In the genomic region with DNA sequence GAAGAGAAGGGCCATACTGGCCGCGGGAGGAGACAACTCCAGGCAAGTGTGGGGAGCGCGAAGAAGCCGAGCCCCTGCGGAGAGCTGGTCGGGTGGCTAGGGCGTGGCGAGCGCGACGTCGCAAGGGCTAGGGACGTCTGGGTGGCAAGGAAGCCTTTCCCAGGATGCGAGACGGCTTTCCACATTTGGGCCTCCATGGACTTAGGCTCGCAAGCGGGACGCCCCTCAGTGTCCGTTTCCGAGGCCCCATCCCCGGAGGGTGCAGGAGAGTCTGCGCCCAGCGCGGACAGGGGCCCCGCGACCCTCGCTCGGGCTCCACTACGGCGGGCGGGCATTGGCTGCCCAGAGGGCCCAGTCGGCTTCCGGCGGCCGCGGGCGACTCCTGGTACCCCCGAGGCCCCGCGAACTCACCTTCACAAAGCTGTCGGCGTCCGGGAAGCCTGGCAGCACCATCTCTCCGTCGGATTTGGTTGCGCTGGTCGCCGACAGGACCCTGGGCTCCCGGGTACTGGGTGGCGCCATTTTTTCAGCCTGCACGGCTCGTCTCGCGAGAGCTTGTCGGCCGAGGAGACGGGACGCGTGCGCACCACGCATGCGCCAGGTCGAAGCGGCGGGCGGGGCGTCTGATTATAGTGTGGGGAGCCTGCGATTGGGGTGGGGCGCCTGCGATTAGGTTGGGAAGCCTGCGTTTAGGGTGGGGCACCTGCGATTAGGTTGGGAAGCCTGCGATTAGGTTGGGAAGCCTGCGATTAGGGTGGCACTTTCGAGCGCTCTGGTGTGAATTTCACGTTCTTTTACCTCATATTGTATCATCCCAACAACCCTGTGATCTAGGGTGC, we compare ENCODE assay signal across 8 cellular contexts. TPM values are rescaled to one million over a fixed set of nuclear protein-coding genes. Genes with fewer than 3 reads are reported as not detected.
DNase-seq lines count a peak whose midpoint lies in the region; ATAC-seq and TF ChIP-seq lines count a peak whose summit lies in the region.

A gene (minus strand): TSS at position 560 of the 839 bp plus-strand sequence. CDS start 38 bp downstream, at position 522.

- peak within 1 kb of the TSS; percentile 94 for H3K4me2 ChIP-seq in GM23338

- no peaks in the 10 kb centered on the region for H3K9me2 ChIP-seq in GM23338 (ENCODE audit: insufficient read depth)

- peak within 1 kb of the TSS; percentile 95 for H2AFZ ChIP-seq in GM23338

- H3K27me3 Mint-ChIP-seq in GM23338 (ENCODE audit: insufficient read depth, low read depth, poor library complexity), result peaks cover 1% of the 10 kb centered on the region
- no peaks in the 10 kb centered on the region for H3K27me3 Mint-ChIP-seq in activated T-helper 2 cell treated with anti-CD3 and anti-CD28 coated beads, Interferon-gamma antibody, Interleukin-2, Interleukin-4, amounts not matched to agents 10 μg/mL and 5 μg/mL and 100 μg/mL, durations not matched to agents 14 hours and 24 hours and 36 hours (ENCODE audit: low read depth)
- no peaks in the 10 kb centered on the region for H3K27me3 Mint-ChIP-seq in naive thymus-derived CD8-positive, alpha-beta T cell
- no peaks in the 10 kb centered on the region for H3K27me3 Mint-ChIP-seq in stimulated activated naive B cell treated with anti-CD40 and anti-IgM and Interleukin-4, amounts not matched to agents 10 μg/mL and 1 μg/mL and 100 μg/mL, for 72 hours

- peaks cover 4% of the 10 kb centered on the region for H3K4me1 Mint-ChIP-seq in GM23338
- H3K4me1 Mint-ChIP-seq in activated T-helper 2 cell treated with anti-CD3 and anti-CD28 coated beads, Interferon-gamma antibody, Interleukin-2, Interleukin-4, amounts not matched to agents 10 μg/mL and 5 μg/mL and 100 μg/mL, durations not matched to agents 14 hours and 24 hours and 36 hours (ENCODE audit: low read depth), result peaks cover 14% of the 10 kb centered on the region
- H3K4me1 Mint-ChIP-seq in naive thymus-derived CD8-positive, alpha-beta T cell, result peaks cover 9 to 23% (median 15%) of the 10 kb centered on the region in 4 donors
- H3K4me1 Mint-ChIP-seq in stimulated activated naive B cell treated with anti-CD40 and anti-IgM and Interleukin-4, amounts not matched to agents 10 μg/mL and 1 μg/mL and 100 μg/mL, for 72 hours, result peaks cover 4 to 15% of the 10 kb centered on the region in 2 donors

- H3K36me3 ChIP-seq in GM23338 (ENCODE audit: insufficient read depth), result peaks cover 24% of the 10 kb centered on the region

- POLR2A ChIA-PET in naive thymus-derived CD8-positive, alpha-beta T cell (lab: Charles Lee), result interaction anchor here (0.6 to 2.6 kb wide), 12 partner anchors 14 to 707 kb away, joined by 3 to 13 read pairs (median 4); a partner anchor contains a TSS

- peak; percentile 94 for ATAC-seq in GM23338
- ATAC-seq in naive thymus-derived CD8-positive, alpha-beta T cell, result peak; percentile 97 to 98
- peak; percentile 92 to 97 for ATAC-seq in stimulated activated naive B cell treated with anti-CD40 and anti-IgM and Interleukin-4, amounts not matched to agents 10 μg/mL and 1 μg/mL and 100 μg/mL, for 72 hours (replicated peaks)

- peak within 1 kb of the TSS; percentile 98 for H3K27ac Mint-ChIP-seq in GM23338
- H3K27ac Mint-ChIP-seq in activated T-helper 2 cell treated with anti-CD3 and anti-CD28 coated beads, Interferon-gamma antibody, Interleukin-2, Interleukin-4, amounts not matched to agents 10 μg/mL and 5 μg/mL and 100 μg/mL, durations not matched to agents 14 hours and 24 hours and 36 hours, result peak within 1 kb of the TSS; percentile 95
- peak within 1 kb of the TSS; percentile 90 to 98 (median 96) for H3K27ac Mint-ChIP-seq in naive thymus-derived CD8-positive, alpha-beta T cell
- H3K27ac Mint-ChIP-seq in stimulated activated naive B cell treated with anti-CD40 and anti-IgM and Interleukin-4, amounts not matched to agents 10 μg/mL and 1 μg/mL and 100 μg/mL, for 72 hours, result peak within 1 kb of the TSS; percentile 98

- H3K36me3 Mint-ChIP-seq in GM23338 (ENCODE audit: low read depth), result peaks cover 35% of the 10 kb centered on the region
- peaks cover 16% of the 10 kb centered on the region for H3K36me3 Mint-ChIP-seq in activated T-helper 2 cell treated with anti-CD3 and anti-CD28 coated beads, Interferon-gamma antibody, Interleukin-2, Interleukin-4, amounts not matched to agents 10 μg/mL and 5 μg/mL and 100 μg/mL, durations not matched to agents 14 hours and 24 hours and 36 hours (ENCODE audit: low read depth)
- peaks cover 0 to 32% (median 2%) of the 10 kb centered on the region in 3 donors for H3K36me3 Mint-ChIP-seq in naive thymus-derived CD8-positive, alpha-beta T cell
- H3K36me3 Mint-ChIP-seq in stimulated activated naive B cell treated with anti-CD40 and anti-IgM and Interleukin-4, amounts not matched to agents 10 μg/mL and 1 μg/mL and 100 μg/mL, for 72 hours, result peaks cover 5 to 7% of the 10 kb centered on the region in 2 donors

- H3F3A ChIP-seq in GM23338 (replicated peaks; ENCODE audit: low read depth), result no peaks in the 10 kb centered on the region

- TF ChIP-seq CTCF in GM23338 (conservative IDR thresholded peaks at IDR 0.05; ENCODE audit: low read depth in 2 of 2), result no peak
- TF ChIP-seq CTCF in LNCaP clone FGC (IDR thresholded peaks at IDR 0.05; ENCODE audit: control insufficient read depth, extremely low read depth, insufficient read depth), result no peak
- no peak for TF ChIP-seq CTCF in fibroblast of mammary gland (conservative IDR thresholded peaks at IDR 0.05; ENCODE audit: control insufficient read depth, insufficient read depth, low read depth, low read length)

- H3K4me3 Mint-ChIP-seq in GM23338, result peak within 1 kb of the TSS; percentile 94
- peak within 1 kb of the TSS; percentile 98 for H3K4me3 Mint-ChIP-seq in activated T-helper 2 cell treated with anti-CD3 and anti-CD28 coated beads, Interferon-gamma antibody, Interleukin-2, Interleukin-4, amounts not matched to agents 10 μg/mL and 5 μg/mL and 100 μg/mL, durations not matched to agents 14 hours and 24 hours and 36 hours (ENCODE audit: low read depth)
- H3K4me3 Mint-ChIP-seq in naive thymus-derived CD8-positive, alpha-beta T cell, result peak within 1 kb of the TSS; percentile 89 to 98 (median 95)
- H3K4me3 Mint-ChIP-seq in stimulated activated naive B cell treated with anti-CD40 and anti-IgM and Interleukin-4, amounts not matched to agents 10 μg/mL and 1 μg/mL and 100 μg/mL, for 72 hours, result peak within 1 kb of the TSS; percentile 93 to 96

- H3K4me1 ChIP-seq in GM23338 (ENCODE audit: insufficient read depth), result peaks cover 7% of the 10 kb centered on the region

- H3K9me3 Mint-ChIP-seq in GM23338, result no peaks in the 10 kb centered on the region
- no peaks in the 10 kb centered on the region for H3K9me3 Mint-ChIP-seq in activated T-helper 2 cell treated with anti-CD3 and anti-CD28 coated beads, Interferon-gamma antibody, Interleukin-2, Interleukin-4, amounts not matched to agents 10 μg/mL and 5 μg/mL and 100 μg/mL, durations not matched to agents 14 hours and 24 hours and 36 hours
- H3K9me3 Mint-ChIP-seq in naive thymus-derived CD8-positive, alpha-beta T cell, result no peaks in the 10 kb centered on the region
- H3K9me3 Mint-ChIP-seq in stimulated activated naive B cell treated with anti-CD40 and anti-IgM and Interleukin-4, amounts not matched to agents 10 μg/mL and 1 μg/mL and 100 μg/mL, for 72 hours, result no peaks in the 10 kb centered on the region

- DNase-seq in DMS79 treated with DMSO at 0.1 percent for 48 hours (lab: John Stamatoyannopoulos, UW), result peak; percentile 86
- DNase-seq in GM23338 (ENCODE audit: low spot score), result peak; percentile 97
- DNase-seq in LNCaP clone FGC (ENCODE audit: low read depth), result peak; percentile 37
- DNase-seq in RPMI8226, result peak; percentile 97
- DNase-seq in activated T-helper 2 cell treated with anti-CD3 and anti-CD28 coated beads, Interferon-gamma antibody, Interleukin-2, Interleukin-4, amounts not matched to agents 10 μg/mL and 5 μg/mL and 100 μg/mL, durations not matched to agents 14 hours and 24 hours and 36 hours (ENCODE audit: low spot score), result peak; percentile 93
- DNase-seq in fibroblast of mammary gland (ENCODE audit: low read depth), result peak; percentile 81
- peak; percentile 90 to 97 (median 94) for DNase-seq in naive thymus-derived CD8-positive, alpha-beta T cell
- DNase-seq in stimulated activated naive B cell treated with anti-CD40 and anti-IgM and Interleukin-4, amounts not matched to agents 10 μg/mL and 1 μg/mL and 100 μg/mL, for 72 hours, result peak; percentile 91

- intact Hi-C loops in activated T-helper 2 cell treated with anti-CD3 and anti-CD28 coated beads, Interferon-gamma antibody, Interleukin-2, Interleukin-4, amounts not matched to agents 10 μg/mL and 5 μg/mL and 100 μg/mL, durations not matched to agents 14 hours and 24 hours and 36 hours (cut with micrococcal nuclease), result loop anchor here (1.0 kb wide), 1 partner anchor 39 kb away; a partner anchor contains a TSS

- H3K4me3 ChIP-seq in GM23338, result peak within 1 kb of the TSS; percentile 99
- peak within 1 kb of the TSS; percentile 96 for H3K4me3 ChIP-seq in LNCaP clone FGC (ENCODE audit: low read depth, low read length)
- H3K4me3 ChIP-seq in fibroblast of mammary gland (ENCODE audit: control insufficient read depth, low read depth, low read length), result peak within 1 kb of the TSS; percentile 92

- peak within 1 kb of the TSS; percentile 90 for H3K27ac ChIP-seq in GM23338 (ENCODE audit: low read depth)

- H3K79me2 ChIP-seq in GM23338 (replicated peaks; ENCODE audit: insufficient read depth), result peaks cover 21% of the 10 kb centered on the region

- no peaks in the 10 kb centered on the region for H3K27me3 ChIP-seq in GM23338 (ENCODE audit: insufficient read depth)

- peaks cover 13% of the 10 kb centered on the region for H4K20me1 ChIP-seq in GM23338 (replicated peaks; ENCODE audit: insufficient read depth)

RNA-seq across cellular contexts. Expression of the gene that starts here (rescaled TPM):
- 59.5 and 72.9 TPM in 2 replicates for total RNA-seq in GM23338 (2014; rRNA removed; shearing (Covaris generic))
- 39.3 and 55.5 TPM in 2 replicates for polyA plus RNA-seq in GM23338 (2016; fragmentation: Nextera tagmentation; extraction: Ambion mirVana)
- total RNA-seq in activated T-helper 2 cell treated with anti-CD3 and anti-CD28 coated beads, Interferon-gamma antibody, Interleukin-2, Interleukin-4, amounts not matched to agents 10 μg/mL and 5 μg/mL and 100 μg/mL, durations not matched to agents 14 hours and 24 hours and 36 hours, result 97.8 and 102 TPM in 2 replicates
- total RNA-seq in naive thymus-derived CD8-positive, alpha-beta T cell, result 10 to 100 TPM; 93.2 to 93.3 TPM
- polyA plus RNA-seq in naive thymus-derived CD8-positive, alpha-beta T cell, result 10 to 100 TPM; 31.7 to 45.5 (median 35.6) TPM

Comparison
In these comparisons a context has a peak if more than half of its experiments do, and no peak if none do; other contexts are left out.
1. Peak in every context shown above with its lines: DNase-seq, ATAC-seq, H3K4me3 ChIP-seq and H3K27ac ChIP-seq.
2. DNase-seq: peak in every context shown above with its lines; median percentile 97 in GM23338; 97 in RPMI8226; 94 in naive thymus-derived CD8-positive, alpha-beta T cell; 93 in activated T-helper 2 cell treated with anti-CD3 and anti-CD28 coated beads, Interferon-gamma antibody, Interleukin-2, Interleukin-4, amounts not matched to agents 10 μg/mL and 5 μg/mL and 100 μg/mL, durations not matched to agents 14 hours and 24 hours and 36 hours; 91 in stimulated activated naive B cell treated with anti-CD40 and anti-IgM and Interleukin-4, amounts not matched to agents 10 μg/mL and 1 μg/mL and 100 μg/mL, for 72 hours; 86 in DMS79 treated with DMSO at 0.1 percent for 48 hours; 81 in fibroblast of mammary gland; 37 in LNCaP clone FGC.